Comparison of ENCODE assay signal across 35 cellular contexts in genomic region chr7:27799212-27799611, GRCh38.
"Had no signal": no experiment of that assay in that cellular context is flagged by ENCODE, and none has a peak within 500 bp of the region (broad histone marks: within the 10 kb centered on the region; RNA-seq: fewer than 3 reads in every experiment).

No MANE protein-coding gene starts in this region.

- H3K9me3 Mint-ChIP-seq: activated B cell treated with CpG ODN at 0.5 μM for 24 hours; activated CD4-positive, alpha-beta memory T cell treated with anti-CD3 and anti-CD28 coated beads, Interleukin-2, amount 10 ng/mL, durations not matched to agents 7 days and 5 days; activated CD4-positive, alpha-beta T cell treated with anti-CD3 and anti-CD28 coated beads, Interleukin-2, amount 10 ng/mL, durations not matched to agents 7 days and 5 days; activated naive CD4-positive, alpha-beta T cell treated with anti-CD3 and anti-CD28 coated beads, Interleukin-2, amount 10 ng/mL, durations not matched to agents 7 days and 5 days; activated naive CD4-positive, alpha-beta T cell treated with anti-CD3 and anti-CD28 coated beads, Interleukin-2, amount 50 U/mL, for 24 hours; activated naive CD8-positive, alpha-beta T cell treated with anti-CD3 and anti-CD28 coated beads, Interleukin-2, amount 10 ng/mL, durations not matched to agents 7 days and 5 days; activated naive CD8-positive, alpha-beta T cell treated with anti-CD3 and anti-CD28 coated beads, Interleukin-2, amount 50 U/mL, for 24 hours; activated T-cell treated with anti-CD3 and anti-CD28 coated beads, Interleukin-2, amount 50 U/mL, for 4 hours; activated T-helper 2 cell treated with anti-CD3 and anti-CD28 coated beads, Interferon-gamma antibody, Interleukin-2, Interleukin-4, amounts not matched to agents 10 μg/mL and 5 μg/mL and 100 μg/mL, durations not matched to agents 14 hours and 24 hours and 36 hours; brain; central memory CD8-positive, alpha-beta T cell; T-helper 1 cell treated with Interleukin-12 subunit alpha and Interleukin-12 subunit beta and Interleukin-4 antibody, amounts not matched to agents 30 μg/mL and 1 μg/mL, for 36 hours; T-helper 2 cell treated with Interferon-gamma antibody and Interleukin-4, amounts not matched to agents 5 μg/mL and 100 μg/mL, for 36 hours had no signal

- ATAC-seq: activated CD8-positive, alpha-beta memory T cell treated with anti-CD3 and anti-CD28 coated beads, Interleukin-2, amount 10 ng/mL, durations not matched to agents 7 days and 5 days; activated CD8-positive, alpha-beta T cell treated with anti-CD3 and anti-CD28 coated beads, Interleukin-2, amount 10 ng/mL, durations not matched to agents 7 days and 5 days; activated naive CD8-positive, alpha-beta T cell treated with anti-CD3 and anti-CD28 coated beads, Interleukin-2, amount 50 U/mL, for 24 hours; activated T-cell treated with anti-CD3 and anti-CD28 coated beads, Interleukin-2, amount 50 U/mL, for 4 hours had no signal

- H3K4me1 Mint-ChIP-seq: activated B cell treated with CpG ODN at 0.5 μM for 24 hours; activated CD4-positive, alpha-beta memory T cell treated with anti-CD3 and anti-CD28 coated beads, Interleukin-2, amount 10 ng/mL, durations not matched to agents 7 days and 5 days; activated CD4-positive, alpha-beta T cell treated with anti-CD3 and anti-CD28 coated beads, Interleukin-2, amount 10 ng/mL, durations not matched to agents 7 days and 5 days; activated CD8-positive, alpha-beta memory T cell treated with anti-CD3 and anti-CD28 coated beads, Interleukin-2, amount 10 ng/mL, durations not matched to agents 7 days and 5 days; activated naive CD4-positive, alpha-beta T cell treated with anti-CD3 and anti-CD28 coated beads, Interleukin-2, amount 10 ng/mL, durations not matched to agents 7 days and 5 days; activated naive CD8-positive, alpha-beta T cell treated with anti-CD3 and anti-CD28 coated beads, Interleukin-2, amount 50 U/mL, for 24 hours had no signal

- H3K9me3 ChIP-seq: ascending aorta had no signal

- H3K27ac ChIP-seq: ascending aorta, cardiac muscle cell, VCaP had no signal

- H3K4me1 ChIP-seq: ascending aorta had no signal

- H3K27me3 ChIP-seq: ascending aorta, cardiac muscle cell had no signal

- H3K27ac Mint-ChIP-seq: activated B cell treated with CpG ODN at 0.5 μM for 24 hours; activated CD4-positive, alpha-beta memory T cell treated with anti-CD3 and anti-CD28 coated beads, Interleukin-2, amount 10 ng/mL, durations not matched to agents 7 days and 5 days; activated CD4-positive, alpha-beta T cell treated with anti-CD3 and anti-CD28 coated beads, Interleukin-2, amount 10 ng/mL, durations not matched to agents 7 days and 5 days; activated CD8-positive, alpha-beta memory T cell treated with anti-CD3 and anti-CD28 coated beads, Interleukin-2, amount 10 ng/mL, durations not matched to agents 7 days and 5 days; activated CD8-positive, alpha-beta T cell treated with anti-CD3 and anti-CD28 coated beads, Interleukin-2, amount 10 ng/mL, durations not matched to agents 7 days and 5 days; activated naive CD4-positive, alpha-beta T cell treated with anti-CD3 and anti-CD28 coated beads, Interleukin-2, amount 10 ng/mL, durations not matched to agents 7 days and 5 days; activated naive CD4-positive, alpha-beta T cell treated with anti-CD3 and anti-CD28 coated beads, Interleukin-2, amount 50 U/mL, for 24 hours; activated naive CD8-positive, alpha-beta T cell; activated naive CD8-positive, alpha-beta T cell treated with anti-CD3 and anti-CD28 coated beads, Interleukin-2, amount 50 U/mL, for 24 hours; activated T-helper 2 cell treated with anti-CD3 and anti-CD28 coated beads, Interferon-gamma antibody, Interleukin-2, Interleukin-4, amounts not matched to agents 10 μg/mL and 5 μg/mL and 100 μg/mL, durations not matched to agents 14 hours and 24 hours and 36 hours; brain; T-helper 1 cell treated with Interleukin-12 subunit alpha and Interleukin-12 subunit beta and Interleukin-4 antibody, amounts not matched to agents 30 μg/mL and 1 μg/mL, for 36 hours; T-helper 2 cell treated with Interferon-gamma antibody and Interleukin-4, amounts not matched to agents 5 μg/mL and 100 μg/mL, for 36 hours had no signal

- H3K27me3 Mint-ChIP-seq: activated B cell treated with CpG ODN at 0.5 μM for 24 hours; activated CD4-positive, alpha-beta memory T cell treated with anti-CD3 and anti-CD28 coated beads, Interleukin-2, amount 10 ng/mL, durations not matched to agents 7 days and 5 days; activated CD4-positive, alpha-beta T cell treated with anti-CD3 and anti-CD28 coated beads, Interleukin-2, amount 10 ng/mL, durations not matched to agents 7 days and 5 days; activated CD8-positive, alpha-beta memory T cell treated with anti-CD3 and anti-CD28 coated beads, Interleukin-2, amount 10 ng/mL, durations not matched to agents 7 days and 5 days; activated naive CD4-positive, alpha-beta T cell treated with anti-CD3 and anti-CD28 coated beads, Interleukin-2, amount 10 ng/mL, durations not matched to agents 7 days and 5 days; activated naive CD4-positive, alpha-beta T cell treated with anti-CD3 and anti-CD28 coated beads, Interleukin-2, amount 50 U/mL, for 24 hours; activated naive CD8-positive, alpha-beta T cell; activated naive CD8-positive, alpha-beta T cell treated with anti-CD3 and anti-CD28 coated beads, Interleukin-2, amount 10 ng/mL, durations not matched to agents 7 days and 5 days; activated naive CD8-positive, alpha-beta T cell treated with anti-CD3 and anti-CD28 coated beads, Interleukin-2, amount 50 U/mL, for 24 hours; brain; central memory CD8-positive, alpha-beta T cell had no signal

- FAIRE-seq: bronchial epithelial cell had no signal

- H3K4me3 Mint-ChIP-seq: activated B cell treated with CpG ODN at 0.5 μM for 24 hours; activated CD4-positive, alpha-beta memory T cell treated with anti-CD3 and anti-CD28 coated beads, Interleukin-2, amount 10 ng/mL, durations not matched to agents 7 days and 5 days; activated CD4-positive, alpha-beta T cell treated with anti-CD3 and anti-CD28 coated beads, Interleukin-2, amount 10 ng/mL, durations not matched to agents 7 days and 5 days; activated CD8-positive, alpha-beta memory T cell treated with anti-CD3 and anti-CD28 coated beads, Interleukin-2, amount 10 ng/mL, durations not matched to agents 7 days and 5 days; activated CD8-positive, alpha-beta T cell treated with anti-CD3 and anti-CD28 coated beads, Interleukin-2, amount 10 ng/mL, durations not matched to agents 7 days and 5 days; activated naive CD4-positive, alpha-beta T cell treated with anti-CD3 and anti-CD28 coated beads, Interleukin-2, amount 10 ng/mL, durations not matched to agents 7 days and 5 days; activated naive CD4-positive, alpha-beta T cell treated with anti-CD3 and anti-CD28 coated beads, Interleukin-2, amount 50 U/mL, for 24 hours; activated naive CD8-positive, alpha-beta T cell; activated naive CD8-positive, alpha-beta T cell treated with anti-CD3 and anti-CD28 coated beads, Interleukin-2, amount 10 ng/mL, durations not matched to agents 7 days and 5 days; activated naive CD8-positive, alpha-beta T cell treated with anti-CD3 and anti-CD28 coated beads, Interleukin-2, amount 50 U/mL, for 24 hours; activated T-cell treated with anti-CD3 and anti-CD28 coated beads, Interleukin-2, amount 50 U/mL, for 4 hours; brain; central memory CD8-positive, alpha-beta T cell; T-helper 1 cell treated with Interleukin-12 subunit alpha and Interleukin-12 subunit beta and Interleukin-4 antibody, amounts not matched to agents 30 μg/mL and 1 μg/mL, for 36 hours; T-helper 2 cell treated with Interferon-gamma antibody and Interleukin-4, amounts not matched to agents 5 μg/mL and 100 μg/mL, for 36 hours had no signal

- DNase-seq: activated B cell treated with CpG ODN at 0.5 μM for 24 hours; activated CD4-positive, alpha-beta memory T cell treated with anti-CD3 and anti-CD28 coated beads, Interleukin-2, amount 10 ng/mL, durations not matched to agents 7 days and 5 days; activated CD4-positive, alpha-beta T cell treated with anti-CD3 and anti-CD28 coated beads for 4 hours; activated CD4-positive, alpha-beta T cell treated with anti-CD3 and anti-CD28 coated beads, Interleukin-2, amount 10 ng/mL, durations not matched to agents 7 days and 5 days; activated CD4-positive, alpha-beta T cell treated with anti-CD3 and anti-CD28 coated beads, Interleukin-2, amount 50 U/mL, for 48 hours; activated CD4-positive, CD25-positive, alpha-beta regulatory T cell treated with anti-CD3 and anti-CD28 coated beads, Interleukin-2, amount 50 U/mL, for 72 hours; activated CD8-positive, alpha-beta memory T cell treated with anti-CD3 and anti-CD28 coated beads for 24 hours; activated CD8-positive, alpha-beta memory T cell treated with anti-CD3 and anti-CD28 coated beads, Interleukin-2, amount 10 ng/mL, durations not matched to agents 7 days and 5 days; activated CD8-positive, alpha-beta memory T cell treated with anti-CD3 and anti-CD28 coated beads, Interleukin-2, amount 50 U/mL, for 48 hours; activated CD8-positive, alpha-beta T cell treated with anti-CD3 and anti-CD28 coated beads, Interleukin-2, amount 10 ng/mL, durations not matched to agents 7 days and 5 days; activated effector memory CD4-positive, alpha-beta T cell treated with Interleukin-2 at 50 U/mL for 16 hours; activated gamma-delta T cell; activated naive CD4-positive, alpha-beta T cell treated with anti-CD3 and anti-CD28 coated beads, Interleukin-2, amount 10 ng/mL, durations not matched to agents 7 days and 5 days; activated naive CD4-positive, alpha-beta T cell treated with Interleukin-2 at 50 U/mL for 16 hours; activated naive CD8-positive, alpha-beta T cell treated with anti-CD3 and anti-CD28 coated beads, Interleukin-2, amount 10 ng/mL, durations not matched to agents 7 days and 5 days; activated naive CD8-positive, alpha-beta T cell treated with anti-CD3 and anti-CD28 coated beads, Interleukin-2, amount 50 U/mL, for 24 hours; activated T-cell treated with anti-CD3 and anti-CD28 coated beads, Interleukin-2, amount 50 U/mL, for 4 hours; amygdala; anterior cingulate cortex; caudate nucleus; cerebellar nuclear complex; T-helper 1 cell; T-helper 2 cell; T-helper 9 cell had no signal

- H3K4me3 ChIP-seq: ascending aorta, cardiac muscle cell had no signal
